13 cellular contexts compared by ENCODE assay signal in genomic region chr5:170634236-170634990, GRCh38.
DNase-seq lines count a peak whose midpoint lies in the region; ATAC-seq, FAIRE-seq and TF ChIP-seq lines count a peak whose summit lies in the region.
"Had no signal": no experiment of that assay in that cellular context is flagged by ENCODE, and none has a peak within 500 bp of the region (broad histone marks: within the 10 kb centered on the region; RNA-seq: fewer than 3 reads in every experiment).

No MANE protein-coding gene starts in this region.

- no peak for ATAC-seq in left cardiac atrium
- ATAC-seq in K562: no peak
- no peak for ATAC-seq in upper lobe of left lung (ENCODE audit: low FRiP score in 2 of 2)
- ATAC-seq in GM21529 (IDR thresholded peaks at IDR 0.05; ENCODE audit: unreplicated experiment): no peak
- no peak for ATAC-seq in stimulated activated memory B cell treated with anti-CD40 and anti-IgM and Interleukin-4, amounts not matched to agents 10 μg/mL and 1 μg/mL and 100 μg/mL, for 72 hours
- ATAC-seq in GM21786 (IDR thresholded peaks at IDR 0.05; ENCODE audit: unreplicated experiment): no peak

- no peak overlapping the region for H3K4me3 Mint-ChIP-seq in stimulated activated memory B cell treated with anti-CD40 and anti-IgM and Interleukin-4, amounts not matched to agents 10 μg/mL and 1 μg/mL and 100 μg/mL, for 72 hours

- H3K27me3 ChIP-seq in K562 (ENCODE audit: control insufficient read depth in 2 of 2, insufficient read depth in 2 of 2, low read length in 2 of 2) (peaks cover 0 to 4% of the 10 kb centered on the region in 2 experiments; a peak in 1 of 5 replicates), upper lobe of left lung (no peaks in the 10 kb centered on the region)

- no peak overlapping the region for H2AFZ ChIP-seq in K562 (ENCODE audit: low read depth, low read length)

- CTCF ChIA-PET in K562 (lab: Yijun Ruan, JAX; ENCODE audit: low intra/inter-chr PET ratio): interaction anchor here (1.5 kb wide), 1 partner anchor 31 kb away, joined by 4 read pairs; no protein-coding TSS in a partner anchor

- H3K36me3 ChIP-seq in K562 (ENCODE audit: control insufficient read depth, insufficient read depth, low read length) (no peaks in the 10 kb centered on the region), mesodermal cell (ENCODE audit: control insufficient read depth, insufficient read depth, low read length) (no peaks in the 10 kb centered on the region), upper lobe of left lung (no peaks in the 10 kb centered on the region)

- peaks cover 3% of the 10 kb centered on the region for H3K9me1 ChIP-seq in K562 (ENCODE audit: control insufficient read depth, insufficient read depth, low read length)

- peaks cover 25% of the 10 kb centered on the region for H4K20me1 ChIP-seq in K562 (replicated peaks; ENCODE audit: control insufficient read depth, insufficient read depth, low read length)

- no peaks in the 10 kb centered on the region for H3K9me3 ChIP-seq in K562 (replicated peaks; ENCODE audit: control insufficient read depth, insufficient read depth, low read depth, low read length)
- no peaks in the 10 kb centered on the region for H3K9me3 ChIP-seq in mesodermal cell (ENCODE audit: control insufficient read depth, low read length)
- no peaks in the 10 kb centered on the region for H3K9me3 ChIP-seq in upper lobe of left lung

- no peak for TF ChIP-seq POLR2A in K562 (conservative IDR thresholded peaks at IDR 0.05)
- TF ChIP-seq POLR2A in upper lobe of left lung (IDR thresholded peaks at IDR 0.05): no peak

- H3K4me1 ChIP-seq in K562 (replicated peaks in 1 of 2; ENCODE audit: control insufficient read depth in 2 of 2, insufficient read depth in 2 of 2, low read length in 2 of 2) (peaks cover 4 to 11% of the 10 kb centered on the region in 2 experiments; a peak in 4 of 5 replicates), mesodermal cell (ENCODE audit: control insufficient read depth, insufficient read depth, low read length, poor library complexity, severe bottlenecking) (peaks cover 11% of the 10 kb centered on the region), upper lobe of left lung (peaks cover 13 to 24% (median 17%) of the 10 kb centered on the region in 4 donors)

- DNase-seq in cardiac septum (ENCODE audit: low spot score): peak; percentile 22
- no peak for DNase-seq in left cardiac atrium
- no peak for DNase-seq in K562 (ENCODE audit: extremely low read depth in 1 of 4, low spot score in 3 of 4)
- DNase-seq in upper lobe of left lung: no peak
- DNase-seq: amniotic stem cell; effector memory CD4-positive, alpha-beta T cell; NCI-H1694; stimulated activated naive CD4-positive, alpha-beta T cell treated with Interleukin-2 at 50 U/mL for 16 hours; T-helper 9 cell had no signal

- no peaks in the 10 kb centered on the region for H3K9me3 Mint-ChIP-seq in stimulated activated memory B cell treated with anti-CD40 and anti-IgM and Interleukin-4, amounts not matched to agents 10 μg/mL and 1 μg/mL and 100 μg/mL, for 72 hours

- TF ChIP-seq EP300 in K562 (IDR thresholded peaks at IDR 0.05; ENCODE audit: low read length): no peak
- no peak for TF ChIP-seq EP300 in upper lobe of left lung (IDR thresholded peaks at IDR 0.05)

- H3K27ac ChIP-seq in K562 (ENCODE audit: extremely low read depth, low read depth, low read length) (no peak overlapping the region), mesodermal cell (ENCODE audit: low read depth, low read length, severe bottlenecking) (no peak overlapping the region), upper lobe of left lung (peak overlapping the region in 3 of 4 donors; percentile 35 to 59 (median 36))

- POLR2A ChIA-PET in K562 (lab: Yijun Ruan, JAX): interaction anchor here (1.2 kb wide), 1 partner anchor 21 kb away, joined by 3 read pairs; no protein-coding TSS in a partner anchor

- H3K4me3 ChIP-seq in K562 (no peak overlapping the region), mesodermal cell (ENCODE audit: extremely low read depth, insufficient read depth, low read length, poor library complexity, severe bottlenecking) (peak overlapping the region; percentile 14), upper lobe of left lung (no peak overlapping the region)

- BruUV-seq in K562 (replicated peaks; lab: Mats Ljungman, UMichigan): no TSS peak

- no peak for TF ChIP-seq RAD21 in K562 (CRISPR knock-in tag; conservative IDR thresholded peaks at IDR 0.05 in 1 of 2, IDR thresholded peaks at IDR 0.05 in 1 of 2)

- no peak overlapping the region for H3K9ac ChIP-seq in K562 (ENCODE audit: insufficient read depth in 1 of 2, low read depth in 2 of 2, low read length in 2 of 2)

- H3K27me3 Mint-ChIP-seq in stimulated activated memory B cell treated with anti-CD40 and anti-IgM and Interleukin-4, amounts not matched to agents 10 μg/mL and 1 μg/mL and 100 μg/mL, for 72 hours: peaks cover 67% of the 10 kb centered on the region

- in situ Hi-C loops in K562 (cut with MboI): no loop called here

- no peak overlapping the region for H3K27ac Mint-ChIP-seq in stimulated activated memory B cell treated with anti-CD40 and anti-IgM and Interleukin-4, amounts not matched to agents 10 μg/mL and 1 μg/mL and 100 μg/mL, for 72 hours

- TF ChIP-seq CTCF in K562 (IDR thresholded peaks at IDR 0.05 in 2 of 3, conservative IDR thresholded peaks at IDR 0.05 in 1 of 3; ENCODE audit: insufficient read depth in 2 of 3, low read depth in 1 of 3, low read length in 3 of 3) (no peak), upper lobe of left lung (IDR thresholded peaks at IDR 0.05) (no peak)

- intact Hi-C loops in cardiac septum (cut with DNase I): loop anchor here (5.0 to 10.0 kb wide), 2 partner anchors 367 to 410 kb away; no protein-coding TSS in a partner anchor
- intact Hi-C loops in left cardiac atrium (cut with DNase I): loop anchor here in 1 of 2 donors (10.0 kb wide), 1 partner anchor 160 kb away; no protein-coding TSS in a partner anchor
- intact Hi-C loops in K562 (cut with micrococcal nuclease): no loop called here

- FAIRE-seq in K562 (lab: Jason Lieb, UNC): no peak

- H3K4me2 ChIP-seq in K562 (ENCODE audit: insufficient read depth, low read length): peak overlapping the region; percentile 31; the same call in 1 of the 2 replicates

- peaks cover 20% of the 10 kb centered on the region for H3K4me1 Mint-ChIP-seq in stimulated activated memory B cell treated with anti-CD40 and anti-IgM and Interleukin-4, amounts not matched to agents 10 μg/mL and 1 μg/mL and 100 μg/mL, for 72 hours

- H3K36me3 Mint-ChIP-seq in stimulated activated memory B cell treated with anti-CD40 and anti-IgM and Interleukin-4, amounts not matched to agents 10 μg/mL and 1 μg/mL and 100 μg/mL, for 72 hours: no peaks in the 10 kb centered on the region

- WGBS in K562 (ENCODE audit: insufficient coverage, low coverage, missing lambda C conversion rate): 4% methylated on average over 6 of the region's 6 CpGs
- 71 to 81% methylated on average over 6 of the region's 6 CpGs for WGBS in mesodermal cell (ENCODE audit: insufficient coverage in 2 of 2), 2 experiments
- WGBS in upper lobe of left lung, 2 donors: 55 to 70% methylated on average over 6 of the region's 6 CpGs

- H3K79me2 ChIP-seq in K562 (ENCODE audit: control insufficient read depth, insufficient read depth, low read length): no peaks in the 10 kb centered on the region

TF ChIP-seq in K562, 482 proteins besides CTCF, POLR2A, EP300 and RAD21:
- no peak for TF ChIP-seq STAG1 (CRISPR knock-in tag; IDR thresholded peaks at IDR 0.05; ENCODE audit: borderline replicate concordance)
- TF ChIP-seq NFIC (IDR thresholded peaks at IDR 0.05): no peak
- TF ChIP-seq RBM25 (IDR thresholded peaks at IDR 0.05; ENCODE audit: low read depth, low read length, severe bottlenecking): peak; percentile 51

Comparison
In these comparisons a context has a peak if more than half of its experiments do, and no peak if none do; other contexts are left out.
1. H3K27ac ChIP-seq: peak in upper lobe of left lung (3 of 4); none in K562 (single experiment) and mesodermal cell (single experiment).